In the genomic region with DNA sequence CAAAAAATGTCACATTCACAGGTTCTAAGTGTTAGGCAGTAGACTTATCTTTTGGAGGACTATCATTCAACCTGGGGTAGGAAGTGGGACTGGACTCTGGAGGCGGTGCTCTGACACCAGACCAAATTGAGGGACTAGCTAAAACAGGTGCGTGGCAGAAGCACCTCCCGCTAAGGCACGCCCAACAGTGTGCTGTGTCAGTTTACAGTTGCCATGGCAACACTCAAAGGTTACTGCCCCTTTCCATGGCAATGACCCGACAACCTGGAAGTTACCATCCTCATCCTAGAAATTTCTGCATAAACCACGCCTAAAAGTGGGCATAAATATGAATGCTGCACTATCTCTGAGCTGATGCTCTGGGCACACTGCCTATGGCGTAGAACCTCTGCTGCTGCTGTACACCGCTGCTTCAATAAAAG, we compare ENCODE assay signal across 28 cellular contexts. TPM values are rescaled to one million over a fixed set of nuclear protein-coding genes. Genes with fewer than 3 reads are reported as not detected.
DNase-seq lines count a peak whose midpoint lies in the region; ATAC-seq and TF ChIP-seq lines count a peak whose summit lies in the region.
"Had no signal": no experiment of that assay in that cellular context is flagged by ENCODE, and none has a peak within 500 bp of the region (broad histone marks: within the 10 kb centered on the region; RNA-seq: fewer than 3 reads in every experiment).

No MANE protein-coding gene starts in this region.

- H3K9me3 Mint-ChIP-seq in activated B cell treated with CpG ODN at 0.5 μM for 24 hours = no peaks in the 10 kb centered on the region
- H3K9me3 Mint-ChIP-seq: activated CD4-positive, alpha-beta T cell treated with anti-CD3 and anti-CD28 coated beads, Interleukin-2, amount 10 ng/mL, durations not matched to agents 24 days and 14 days; activated naive CD8-positive, alpha-beta T cell treated with anti-CD3 and anti-CD28 coated beads, Interleukin-2, amount 10 ng/mL, durations not matched to agents 7 days and 5 days; stimulated activated naive CD8-positive, alpha-beta T cell treated with anti-CD3 and anti-CD28 coated beads, Interleukin-15, amount 100 ng/mL, for 72 hours; T-cell had no signal

- TF ChIP-seq EP300 in transverse colon (IDR thresholded peaks at IDR 0.05; ENCODE audit: low read depth) = no peak

- H3K4me1 Mint-ChIP-seq in activated B cell treated with CpG ODN at 0.5 μM for 24 hours (peaks cover 55% of the 10 kb centered on the region), T-helper 17 cell (peaks cover 6% of the 10 kb centered on the region)

- DNase-seq in DMS53 (lab: John Stamatoyannopoulos, UW) (peak; percentile 52), DMS53 treated with DMSO at 0.1 percent for 48 hours (lab: John Stamatoyannopoulos, UW; ENCODE audit: unreplicated experiment) (no peak), activated B cell treated with CpG ODN at 0.5 μM for 24 hours (no peak), left kidney (ENCODE audit: low read depth, low spot score) (peak; percentile 30), transverse colon (peak; percentile 51), hippocampal formation (lab: John Stamatoyannopoulos, UW) (no peak), hepatic stellate cell (ENCODE audit: low spot score) (no peak), T-helper 17 cell (no peak)
- DNase-seq: 8988T; activated CD4-positive, alpha-beta T cell treated with anti-CD3 and anti-CD28 coated beads, Interleukin-2, amount 10 ng/mL, durations not matched to agents 24 days and 14 days; activated CD8-positive, alpha-beta memory T cell treated with anti-CD3 and anti-CD28 coated beads, Interleukin-2, amount 50 U/mL, for 48 hours; activated naive CD8-positive, alpha-beta T cell treated with anti-CD3 and anti-CD28 coated beads, Interleukin-2, amount 10 ng/mL, durations not matched to agents 7 days and 5 days; effector CD8-positive, alpha-beta T cell; gastrocnemius medialis; NCI-H2029; NCI-H524; SHP77; stimulated activated CD4-positive, alpha-beta T cell treated with anti-CD3 and anti-CD28 coated beads, Interleukin-4, amount 100 ng/mL, for 1 hour; stimulated activated naive CD8-positive, alpha-beta T cell treated with anti-CD3 and anti-CD28 coated beads, Interleukin-15, amount 100 ng/mL, for 72 hours; T-cell had no signal

- no peak overlapping the region for H3K4me3 ChIP-seq in transverse colon
- H3K4me3 ChIP-seq: gastrocnemius medialis, skin epidermis had no signal

- peaks cover 0 to 41% (median 17%) of the 10 kb centered on the region in 4 donors for H3K4me1 ChIP-seq in transverse colon

- H3K36me3 ChIP-seq in transverse colon = no peaks in the 10 kb centered on the region
- H3K36me3 ChIP-seq: gastrocnemius medialis had no signal

- no peak overlapping the region for H3K4me3 Mint-ChIP-seq in activated B cell treated with CpG ODN at 0.5 μM for 24 hours
- no peak overlapping the region for H3K4me3 Mint-ChIP-seq in T-helper 17 cell
- H3K4me3 Mint-ChIP-seq: activated CD4-positive, alpha-beta T cell treated with anti-CD3 and anti-CD28 coated beads, Interleukin-2, amount 10 ng/mL, durations not matched to agents 24 days and 14 days; activated naive CD8-positive, alpha-beta T cell treated with anti-CD3 and anti-CD28 coated beads, Interleukin-2, amount 10 ng/mL, durations not matched to agents 7 days and 5 days; stimulated activated naive CD8-positive, alpha-beta T cell treated with anti-CD3 and anti-CD28 coated beads, Interleukin-15, amount 100 ng/mL, for 72 hours; T-cell; type B pancreatic cell had no signal

- 57 to 76% methylated on average over 2 to 8 of the region's 8 CpGs for WGBS in transverse colon (ENCODE audit: low coverage in 1 of 2), 2 donors

- POLR2A ChIA-PET in activated B cell treated with CpG ODN at 0.5 μM for 24 hours (lab: Charles Lee) = interaction anchor here (3.1 to 5.9 kb wide), 3 partner anchors 12 to 55 kb away, joined by 20 to 344 read pairs (median 50); a partner anchor contains a TSS

- no peaks in the 10 kb centered on the region for H3K27me3 Mint-ChIP-seq in activated B cell treated with CpG ODN at 0.5 μM for 24 hours
- H3K27me3 Mint-ChIP-seq in T-helper 17 cell = peaks cover 14% of the 10 kb centered on the region
- H3K27me3 Mint-ChIP-seq: activated CD4-positive, alpha-beta T cell treated with anti-CD3 and anti-CD28 coated beads, Interleukin-2, amount 10 ng/mL, durations not matched to agents 24 days and 14 days; stimulated activated naive CD8-positive, alpha-beta T cell treated with anti-CD3 and anti-CD28 coated beads, Interleukin-15, amount 100 ng/mL, for 72 hours; type B pancreatic cell had no signal

- TF ChIP-seq POLR2A in transverse colon (IDR thresholded peaks at IDR 0.05) = no peak

- CTCF ChIA-PET in activated B cell treated with CpG ODN at 0.5 μM for 24 hours (lab: Charles Lee) = interaction anchor here (1.8 to 3.8 kb wide), 3 partner anchors 10 to 55 kb away, joined by 5 to 24 read pairs (median 6); a partner anchor contains a TSS

- no peaks in the 10 kb centered on the region for H3K27me3 ChIP-seq in transverse colon
- H3K27me3 ChIP-seq: gastrocnemius medialis had no signal

- ATAC-seq in activated B cell treated with CpG ODN at 0.5 μM for 24 hours (ENCODE audit: low read depth) = no peak
- no peak for ATAC-seq in T-helper 17 cell
- ATAC-seq: esophagus mucosa; gastrocnemius medialis; stimulated activated naive CD8-positive, alpha-beta T cell treated with anti-CD3 and anti-CD28 coated beads, Interleukin-15, amount 100 ng/mL, for 72 hours; T-cell had no signal

- in situ Hi-C loops in transverse colon (cut with MboI; ENCODE audit: low pct_ligation_motif_present in 1 of 4, low pct_unique_long_range_greater_than_20kb in 1 of 4, low sequenced_read_pairs in 3 of 4) = no loop called here

- H3K27ac ChIP-seq in transverse colon = peak overlapping the region; percentile 9 to 88 (median 63)
- H3K27ac ChIP-seq: gastrocnemius medialis, KMS-11, skin epidermis had no signal

- H3K9me3 ChIP-seq in transverse colon (no peaks in the 10 kb centered on the region), T-helper 17 cell (ENCODE audit: control insufficient read depth, low read length, poor library complexity, severe bottlenecking) (no peaks in the 10 kb centered on the region)
- H3K9me3 ChIP-seq: gastrocnemius medialis had no signal

- no peak for TF ChIP-seq CTCF in activated B cell treated with CpG ODN at 0.5 μM for 24 hours (IDR thresholded peaks at IDR 0.05)
- no peak for TF ChIP-seq CTCF in transverse colon (IDR thresholded peaks at IDR 0.05)

- peak overlapping the region; percentile 77 for H3K27ac Mint-ChIP-seq in activated B cell treated with CpG ODN at 0.5 μM for 24 hours
- H3K27ac Mint-ChIP-seq in T-helper 17 cell = no peak overlapping the region
- H3K27ac Mint-ChIP-seq: activated CD4-positive, alpha-beta T cell treated with anti-CD3 and anti-CD28 coated beads, Interleukin-2, amount 10 ng/mL, durations not matched to agents 24 days and 14 days; activated naive CD8-positive, alpha-beta T cell treated with anti-CD3 and anti-CD28 coated beads, Interleukin-2, amount 10 ng/mL, durations not matched to agents 7 days and 5 days; stimulated activated naive CD8-positive, alpha-beta T cell treated with anti-CD3 and anti-CD28 coated beads, Interleukin-15, amount 100 ng/mL, for 72 hours; T-cell; type B pancreatic cell had no signal

- H3K36me3 Mint-ChIP-seq in activated B cell treated with CpG ODN at 0.5 μM for 24 hours (ENCODE audit: low read depth) (no peaks in the 10 kb centered on the region), T-helper 17 cell (ENCODE audit: low read depth) (no peaks in the 10 kb centered on the region)
- H3K36me3 Mint-ChIP-seq: activated naive CD8-positive, alpha-beta T cell treated with anti-CD3 and anti-CD28 coated beads, Interleukin-2, amount 10 ng/mL, durations not matched to agents 7 days and 5 days; T-cell; type B pancreatic cell had no signal

- intact Hi-C loops in activated B cell treated with CpG ODN at 0.5 μM for 24 hours (cut with micrococcal nuclease) = loop anchor here (5.0 kb wide), 1 partner anchor 453 kb away; no protein-coding TSS in a partner anchor
- intact Hi-C loops in transverse colon (cut with DNase I; ENCODE audit: low total_unique reads) = no loop called here

RNA-seq across cellular contexts. Expression of a gene that starts 14.0 kb away (rescaled TPM):
- 238 and 267 TPM in 2 replicates for total RNA-seq in activated B cell treated with CpG ODN at 0.5 μM for 24 hours
- 10 to 100 TPM in 2 of 4 donors, 1 to 10 TPM in 2; 5.6 to 21.8 (median 12.0) TPM for total RNA-seq in transverse colon
- total RNA-seq in T-helper 17 cell = 1 to 10 TPM in 1 of 2 donors, not detected in 1; 3.6 TPM
- total RNA-seq: activated CD4-positive, alpha-beta T cell treated with anti-CD3 and anti-CD28 coated beads, Interleukin-2, amount 10 ng/mL, durations not matched to agents 24 days and 14 days; G401; pulmonary artery endothelial cell had no signal

RNA-seq across cellular contexts. Expression of a gene that starts 18.9 kb away (rescaled TPM):
- 0.11 TPM in 1 of 2 replicates, not detected in the other for total RNA-seq in activated B cell treated with CpG ODN at 0.5 μM for 24 hours
- total RNA-seq in transverse colon = not detected
- not detected for total RNA-seq in T-helper 17 cell
- total RNA-seq: activated CD4-positive, alpha-beta T cell treated with anti-CD3 and anti-CD28 coated beads, Interleukin-2, amount 10 ng/mL, durations not matched to agents 24 days and 14 days; activated naive CD8-positive, alpha-beta T cell treated with anti-CD3 and anti-CD28 coated beads, Interleukin-2, amount 10 ng/mL, durations not matched to agents 7 days and 5 days; cerebellum; esophagus mucosa; G401; gastrocnemius medialis; lower leg skin; pulmonary artery endothelial cell had no signal

Comparison
In these comparisons a context has a peak if more than half of its experiments do, and no peak if none do; other contexts are left out.
1. DNase-seq: peak in DMS53 (single experiment), left kidney (single experiment) and transverse colon (single experiment); none in DMS53 treated with DMSO at 0.1 percent for 48 hours (single experiment), activated B cell treated with CpG ODN at 0.5 μM for 24 hours (single experiment), hippocampal formation (0 of 2), hepatic stellate cell (single experiment) and T-helper 17 cell (0 of 3).
2. RNA of a gene that starts 14.0 kb away (total RNA-seq): 238 to 267 TPM in activated B cell treated with CpG ODN at 0.5 μM for 24 hours; 5.6 to 21.8 TPM in transverse colon and 3.6 TPM in T-helper 17 cell; every median in the first group is over 10 times any median in the second.